In genomic region chr11:75814686-75815344, GRCh38 we compare ENCODE assay signal across 1 cellular context.
TF ChIP-seq lines count a peak whose summit lies in the region.

TSS of gene UVRAG (plus strand) at chr11:75815210. CDS start at chr11:75815408, 198 bp downstream.

TF ChIP-seq in GM12878, 131 proteins besides CTCF, POLR2A, EP300 and RAD21 (continued from another document and continues in another):
- TF ChIP-seq ZBTB33 (IDR thresholded peaks at IDR 0.05) (no peak), ZBTB40 (IDR thresholded peaks at IDR 0.05; ENCODE audit: borderline replicate concordance) (peak; percentile 79; the same call in 1 of the 2 replicates), CBX3 (IDR thresholded peaks at IDR 0.05; ENCODE audit: borderline replicate concordance, low read depth) (no peak), EGR1 (IDR thresholded peaks at IDR 0.05; ENCODE audit: borderline replicate concordance in 1 of 2, low read depth in 2 of 2, low read length in 2 of 2) (peak; percentile 5 to 38; a peak in 2 of 3 replicates), LARP7 (IDR thresholded peaks at IDR 0.05) (no peak; the same call in 1 of the 2 replicates), SIX5 (IDR thresholded peaks at IDR 0.05; ENCODE audit: low read depth, low read length, severe bottlenecking) (peak; percentile 70), NR2C1 (IDR thresholded peaks at IDR 0.05) (peak; percentile 48; the same call in 1 of the 2 replicates), TCF3 (IDR thresholded peaks at IDR 0.05; ENCODE audit: borderline replicate concordance, insufficient read depth, low read depth, low read length) (0 out of 2 replicates have a peak, but pooled peaks have one; percentile 32), ELK1 (IDR thresholded peaks at IDR 0.05; ENCODE audit: low read depth, low read length) (0 out of 2 replicates have a peak, but pooled peaks have one; percentile 26), JUNB (IDR thresholded peaks at IDR 0.05) (no peak), EED (IDR thresholded peaks at IDR 0.05; ENCODE audit: low read depth) (no peak), CHD4 (IDR thresholded peaks at IDR 0.05) (no peak), PKNOX1 (IDR thresholded peaks at IDR 0.05) (peak; percentile 100), KAT2A (conservative IDR thresholded peaks at IDR 0.05; ENCODE audit: control insufficient read depth, low read depth, low read length) (no peak), POU2F2 (IDR thresholded peaks at IDR 0.05; ENCODE audit: borderline replicate concordance, low read depth, low read length) (no peak), PAX8 (IDR thresholded peaks at IDR 0.05) (no peak), PRDM15 (CRISPR knock-in tag; IDR thresholded peaks at IDR 0.05) (no peak), TBL1XR1 (IDR thresholded peaks at IDR 0.05; ENCODE audit: low read depth, low read length) (no peak), ATF2 (IDR thresholded peaks at IDR 0.05; ENCODE audit: low read length) (no peak), RFX5 (IDR thresholded peaks at IDR 0.05; ENCODE audit: low read depth, low read length) (0 out of 2 replicates have a peak, but pooled peaks have one; percentile 11), MTA3 (IDR thresholded peaks at IDR 0.05; ENCODE audit: borderline replicate concordance, low read length) (no peak), DPF2 (IDR thresholded peaks at IDR 0.05) (peak; percentile 95), ATF7 (IDR thresholded peaks at IDR 0.05; ENCODE audit: low read depth) (peak; percentile 58), CHD1 (IDR thresholded peaks at IDR 0.05; ENCODE audit: low read depth, low read length) (0 out of 2 replicates have a peak, but pooled peaks have one; percentile 22), MTA2 (IDR thresholded peaks at IDR 0.05; ENCODE audit: low read depth) (0 out of 2 replicates have a peak, but pooled peaks have one; percentile 14), NR2C2 (IDR thresholded peaks at IDR 0.05; ENCODE audit: borderline replicate concordance, control insufficient read depth, insufficient read length, low read depth) (no peak), YY1 (IDR thresholded peaks at IDR 0.05; ENCODE audit: low read depth, low read length) (peak; percentile 84), POLR2AphosphoS5 (IDR thresholded peaks at IDR 0.05; ENCODE audit: low read length) (peak; percentile 57), NR2F1 (conservative IDR thresholded peaks at IDR 0.05) (peak; percentile 65), RAD51 (IDR thresholded peaks at IDR 0.05) (peak; percentile 100), IKZF1 (conservative IDR thresholded peaks at IDR 0.05) (peak; percentile 7; the same call in 1 of the 2 replicates), SMAD1 (IDR thresholded peaks at IDR 0.05; ENCODE audit: low read depth, partially characterized antibody) (no peak), ZBED1 (IDR thresholded peaks at IDR 0.05; ENCODE audit: borderline replicate concordance) (0 out of 2 replicates have a peak, but pooled peaks have one; percentile 8), CREM (IDR thresholded peaks at IDR 0.05; ENCODE audit: low read depth) (peak; percentile 54), PAX5 (IDR thresholded peaks at IDR 0.05; ENCODE audit: borderline replicate concordance, low read depth, low read length) (no peak), HSF1 (IDR thresholded peaks at IDR 0.05; ENCODE audit: low read depth, low read length) (0 out of 2 replicates have a peak, but pooled peaks have one; percentile 28), MXI1 (IDR thresholded peaks at IDR 0.05; ENCODE audit: low read depth, low read length) (no peak; the same call in none of the 2 replicates), SMC3 (IDR thresholded peaks at IDR 0.05; ENCODE audit: borderline replicate concordance, low read length) (no peak), MLLT1 (IDR thresholded peaks at IDR 0.05) (peak; percentile 7; the same call in 1 of the 2 replicates), HCFC1 (IDR thresholded peaks at IDR 0.05; ENCODE audit: low read length) (peak; percentile 82), IRF5 (IDR thresholded peaks at IDR 0.05; ENCODE audit: borderline replicate concordance) (no peak)
